In the genomic region with DNA sequence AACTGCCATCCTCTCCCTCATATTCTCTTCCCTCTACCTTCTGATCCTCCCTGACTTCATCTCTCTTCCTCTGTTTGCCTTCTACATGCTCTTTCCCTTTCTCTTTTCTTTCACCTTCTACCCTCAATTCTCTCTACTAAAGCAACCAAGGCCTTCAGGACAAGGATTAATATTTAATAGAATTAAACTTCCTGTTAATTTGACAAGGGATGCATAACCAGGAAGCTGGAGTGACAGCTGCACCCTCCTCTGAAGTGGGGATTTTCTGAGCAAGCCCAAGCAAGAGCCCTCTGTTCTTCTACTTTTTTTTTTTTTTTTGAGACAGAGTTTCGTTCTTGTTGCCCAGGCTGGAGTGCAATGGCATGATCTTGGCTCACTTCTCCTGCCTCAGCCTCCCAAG, we compare ENCODE assay signal across 12 cellular contexts.
DNase-seq lines count a peak whose midpoint lies in the region; ATAC-seq and TF ChIP-seq lines count a peak whose summit lies in the region.
"Had no signal": no experiment of that assay in that cellular context is flagged by ENCODE, and none has a peak within 500 bp of the region (broad histone marks: within the 10 kb centered on the region; RNA-seq: fewer than 3 reads in every experiment).

No MANE protein-coding gene starts in this region.

- no peak overlapping the region for H3K4me3 ChIP-seq in mucosa of stomach (ENCODE audit: low read length)
- H3K4me3 ChIP-seq: dorsolateral prefrontal cortex had no signal

- H3K27ac Mint-ChIP-seq in T-helper 1 cell treated with Interleukin-12 subunit alpha and Interleukin-12 subunit beta and Interleukin-4 antibody, amounts not matched to agents 30 μg/mL and 1 μg/mL, for 36 hours, result peak overlapping the region; percentile 43
- H3K27ac Mint-ChIP-seq: WTC11 had no signal

- H3K27me3 Mint-ChIP-seq in T-helper 1 cell treated with Interleukin-12 subunit alpha and Interleukin-12 subunit beta and Interleukin-4 antibody, amounts not matched to agents 30 μg/mL and 1 μg/mL, for 36 hours (ENCODE audit: low read depth), result no peaks in the 10 kb centered on the region

- H3K36me3 ChIP-seq in mucosa of stomach (ENCODE audit: control insufficient read depth, insufficient read depth, low read length), result no peaks in the 10 kb centered on the region

- peaks cover 42% of the 10 kb centered on the region for H3K4me1 Mint-ChIP-seq in T-helper 1 cell treated with Interleukin-12 subunit alpha and Interleukin-12 subunit beta and Interleukin-4 antibody, amounts not matched to agents 30 μg/mL and 1 μg/mL, for 36 hours (ENCODE audit: low read depth)

- H3K9me3 ChIP-seq in mucosa of stomach (ENCODE audit: control insufficient read depth, low read length), result no peaks in the 10 kb centered on the region

- peaks cover 3% of the 10 kb centered on the region for H3K36me3 Mint-ChIP-seq in T-helper 1 cell treated with Interleukin-12 subunit alpha and Interleukin-12 subunit beta and Interleukin-4 antibody, amounts not matched to agents 30 μg/mL and 1 μg/mL, for 36 hours (ENCODE audit: low read depth)
- H3K36me3 Mint-ChIP-seq: WTC11 had no signal

- TF ChIP-seq CTCF in GM20000 (IDR thresholded peaks at IDR 0.05; ENCODE audit: extremely low read depth, missing control alignments), result no peak

- DNase-seq in COLO668 (lab: John Stamatoyannopoulos, UW; ENCODE audit: unreplicated experiment) (peak; percentile 47), GM20000 (ENCODE audit: low spot score) (no peak), GM19238 (ENCODE audit: insufficient read length, low spot score) (no peak)
- no peak for DNase-seq in effector CD8-positive, alpha-beta T cell (lab: John Stamatoyannopoulos, UW)
- DNase-seq: dorsolateral prefrontal cortex; stimulated activated CD4-positive, alpha-beta T cell treated with anti-CD3 and anti-CD28 coated beads, Interleukin-4, amount 100 ng/mL, for 4 hours had no signal

- H3K27me3 ChIP-seq in mucosa of stomach (ENCODE audit: control insufficient read depth, insufficient read depth, low read length), result no peaks in the 10 kb centered on the region
- H3K27me3 ChIP-seq: dorsolateral prefrontal cortex had no signal

- peak; percentile 43 for ATAC-seq in GM21717 (IDR thresholded peaks at IDR 0.05; ENCODE audit: unreplicated experiment)
- ATAC-seq in HG03439 (IDR thresholded peaks at IDR 0.05; ENCODE audit: unreplicated experiment), result no peak
- ATAC-seq: left lobe of liver, WTC11 had no signal

- H3K4me3 Mint-ChIP-seq in T-helper 1 cell treated with Interleukin-12 subunit alpha and Interleukin-12 subunit beta and Interleukin-4 antibody, amounts not matched to agents 30 μg/mL and 1 μg/mL, for 36 hours, result peak overlapping the region; percentile 1
- H3K4me3 Mint-ChIP-seq: WTC11 had no signal

- peak overlapping the region; percentile 48 for H3K9ac ChIP-seq in mucosa of stomach (ENCODE audit: low read length)

- peaks cover 38% of the 10 kb centered on the region for H3K4me1 ChIP-seq in mucosa of stomach (ENCODE audit: control insufficient read depth, insufficient read depth, low read length)

- H3K9me3 Mint-ChIP-seq in T-helper 1 cell treated with Interleukin-12 subunit alpha and Interleukin-12 subunit beta and Interleukin-4 antibody, amounts not matched to agents 30 μg/mL and 1 μg/mL, for 36 hours, result no peaks in the 10 kb centered on the region
